ENCODE assay signal across 8 cellular contexts in the genomic region with DNA sequence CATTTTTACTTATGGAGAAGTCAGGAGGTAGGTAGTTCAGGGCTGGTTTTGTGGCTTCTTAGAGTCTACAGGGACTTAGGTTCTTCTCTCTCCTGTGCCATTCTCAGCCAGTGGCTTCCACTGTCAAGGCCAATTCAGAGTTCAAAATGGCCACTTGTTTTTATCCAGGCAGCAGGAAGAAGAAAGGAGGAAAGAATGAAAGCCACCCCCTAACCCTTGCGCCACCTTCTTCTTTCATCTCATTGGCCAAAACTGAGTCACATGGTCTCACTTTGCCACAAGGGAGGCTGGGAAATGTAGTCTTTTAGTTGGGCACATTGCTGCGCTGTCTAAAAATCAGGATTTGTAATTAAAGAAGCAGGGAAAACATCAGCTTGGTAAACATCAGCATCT.
DNase-seq lines count a peak whose midpoint lies in the region; TF ChIP-seq lines count a peak whose summit lies in the region.

No MANE protein-coding gene starts in this region.

- peaks cover 3% of the 10 kb centered on the region for H3K27me3 Mint-ChIP-seq in chondrocyte (ENCODE audit: low read depth)

- no peak overlapping the region for H3K4me3 Mint-ChIP-seq in chondrocyte (ENCODE audit: unreplicated experiment)

- peak; percentile 82 for DNase-seq in DMS153 (lab: John Stamatoyannopoulos, UW)
- peak; percentile 93 for DNase-seq in Jurkat, Clone E6-1 (ENCODE audit: low read depth, low spot score)
- DNase-seq in RPMI8226: peak; percentile 43
- DNase-seq in chondrocyte (ENCODE audit: low spot score): no peak
- peak; percentile 49 for DNase-seq in midbrain (lab: John Stamatoyannopoulos, UW)
- DNase-seq in activated gamma-delta T cell treated with Interleukin-2 at 50 U/mL for 16 hours: no peak
- DNase-seq in retina: no peak
- no peak for DNase-seq in activated CD4-positive, CD25-positive, alpha-beta regulatory T cell (lab: John Stamatoyannopoulos, UW)

- H3K27ac Mint-ChIP-seq in chondrocyte (ENCODE audit: unreplicated experiment): peak overlapping the region; percentile 75

- peaks cover 28% of the 10 kb centered on the region for H3K4me1 Mint-ChIP-seq in chondrocyte (ENCODE audit: low read depth)

- H3K36me3 Mint-ChIP-seq in chondrocyte (ENCODE audit: low read depth): peaks cover 2% of the 10 kb centered on the region

- H3K9me3 Mint-ChIP-seq in chondrocyte (ENCODE audit: low read depth): no peaks in the 10 kb centered on the region

- H3K4me3 ChIP-seq in Jurkat, Clone E6-1 (ENCODE audit: low read length): no peak overlapping the region

- no peak for TF ChIP-seq CTCF in chondrocyte (IDR thresholded peaks at IDR 0.05)

Comparison
In these comparisons a context has a peak if more than half of its experiments do, and no peak if none do; other contexts are left out.
1. DNase-seq: peak in DMS153 (single experiment), Jurkat, Clone E6-1 (single experiment), RPMI8226 (single experiment) and midbrain (single experiment); none in chondrocyte (single experiment), activated gamma-delta T cell treated with Interleukin-2 at 50 U/mL for 16 hours (single experiment), retina (single experiment) and activated CD4-positive, CD25-positive, alpha-beta regulatory T cell (0 of 4).